ENCODE assay signal across 8 cellular contexts in the genomic region with DNA sequence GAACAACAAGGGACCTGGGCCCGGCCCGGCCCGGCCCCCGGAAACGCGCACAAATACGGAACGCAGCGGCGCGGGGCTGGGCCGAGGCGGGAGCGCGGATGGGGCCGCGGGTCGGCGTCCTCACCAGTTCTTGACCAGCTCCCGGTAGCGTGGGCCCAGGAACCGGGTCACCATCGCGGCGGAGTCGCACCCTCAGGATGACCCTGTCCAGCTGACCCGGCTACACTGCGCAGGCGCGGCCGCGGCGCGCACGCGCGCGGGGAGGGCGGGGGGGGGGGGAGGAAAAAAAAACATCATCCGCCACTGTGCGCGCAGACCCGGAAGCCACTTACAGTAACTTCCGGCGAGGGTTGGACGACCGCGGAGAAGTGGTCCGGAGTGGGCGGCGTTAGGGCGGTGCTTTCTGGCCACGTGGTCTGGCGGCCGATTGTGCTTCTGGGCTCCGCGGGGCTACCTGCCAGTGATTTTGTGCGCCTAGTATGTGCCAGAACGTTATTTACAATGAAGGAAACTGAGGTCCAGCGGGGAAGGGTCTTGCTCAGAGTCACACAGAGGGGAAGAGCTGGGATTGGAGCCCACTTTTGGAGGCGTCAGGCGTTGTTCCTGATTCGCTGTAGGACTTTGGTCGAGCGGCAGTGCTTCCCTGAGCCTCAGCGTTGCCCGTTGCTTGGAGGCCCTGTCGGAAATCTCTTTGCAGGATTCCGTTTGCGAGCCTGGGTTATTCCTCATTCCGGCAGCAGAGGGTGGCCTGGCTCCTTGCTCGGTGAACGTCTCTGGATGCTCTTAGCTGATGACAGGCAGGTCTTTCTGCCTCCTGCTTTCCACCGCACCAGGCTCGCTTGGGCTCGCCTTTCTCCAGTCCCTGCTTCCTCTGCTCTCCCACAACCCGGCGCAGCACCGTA.
DNase-seq lines count a peak whose midpoint lies in the region; ATAC-seq, FAIRE-seq and TF ChIP-seq lines count a peak whose summit lies in the region.

TSS of gene UQCR11 (minus strand) at position 227 of the 902 bp plus-strand sequence. CDS start at position 174, 53 bp downstream.

- ATAC-seq in GM19025 (IDR thresholded peaks at IDR 0.05; ENCODE audit: low read depth, unreplicated experiment) (peak; percentile 80), HG03342 (IDR thresholded peaks at IDR 0.05; ENCODE audit: unreplicated experiment) (peak; percentile 78)
- ATAC-seq in central memory CD8-positive, alpha-beta T cell (replicated peaks; ENCODE audit: extremely low read depth, poor library complexity, severe bottlenecking), result peak; percentile 85

- DNase-seq in AG10803 (ENCODE audit: low read depth), result peak; percentile 96
- peak; percentile 98 for DNase-seq in NCI-H446 (lab: John Stamatoyannopoulos, UW)
- peak; percentile 83 for DNase-seq in activated CD4-positive, CD25-positive, alpha-beta regulatory T cell treated with anti-CD3 and anti-CD28 coated beads, Interleukin-2, amount 50 U/mL, for 16 hours (ENCODE audit: low read depth, low spot score)
- peak; percentile 79 to 86 for DNase-seq in central memory CD8-positive, alpha-beta T cell (ENCODE audit: low spot score in 2 of 2)
- peak; percentile 92 for DNase-seq in stimulated activated CD4-positive, alpha-beta T cell treated with anti-CD3 and anti-CD28 coated beads, Interleukin-12 subunit alpha, Interleukin-12 subunit beta, amount 100 ng/mL, for 4 hours

- FAIRE-seq in islet of Langerhans (lab: Jason Lieb, UNC), result peak; percentile 88

- peak within 1 kb of the TSS; percentile 92 for H3K4me3 ChIP-seq in AG10803 (ENCODE audit: low read length)

- TF ChIP-seq CTCF in AG10803 (conservative IDR thresholded peaks at IDR 0.05; ENCODE audit: low read length), result peak; percentile 72

- no peaks in the 10 kb centered on the region for H3K27me3 Mint-ChIP-seq in central memory CD8-positive, alpha-beta T cell

- H3K9me3 Mint-ChIP-seq in central memory CD8-positive, alpha-beta T cell, result no peaks in the 10 kb centered on the region

- peak within 1 kb of the TSS; percentile 95 for H3K27ac Mint-ChIP-seq in central memory CD8-positive, alpha-beta T cell (ENCODE audit: low read depth)

- peaks cover 25% of the 10 kb centered on the region for H3K36me3 Mint-ChIP-seq in central memory CD8-positive, alpha-beta T cell (ENCODE audit: insufficient read depth)

- H3K4me1 Mint-ChIP-seq in central memory CD8-positive, alpha-beta T cell, result peaks cover 43% of the 10 kb centered on the region

- peak within 1 kb of the TSS; percentile 97 for H3K4me3 Mint-ChIP-seq in central memory CD8-positive, alpha-beta T cell

Comparison
In these comparisons a context has a peak if more than half of its experiments do, and no peak if none do; other contexts are left out.
1. Peak in every context shown above with its lines: DNase-seq, ATAC-seq and H3K4me3 ChIP-seq.